24 cellular contexts compared by ENCODE assay signal in the genomic region with DNA sequence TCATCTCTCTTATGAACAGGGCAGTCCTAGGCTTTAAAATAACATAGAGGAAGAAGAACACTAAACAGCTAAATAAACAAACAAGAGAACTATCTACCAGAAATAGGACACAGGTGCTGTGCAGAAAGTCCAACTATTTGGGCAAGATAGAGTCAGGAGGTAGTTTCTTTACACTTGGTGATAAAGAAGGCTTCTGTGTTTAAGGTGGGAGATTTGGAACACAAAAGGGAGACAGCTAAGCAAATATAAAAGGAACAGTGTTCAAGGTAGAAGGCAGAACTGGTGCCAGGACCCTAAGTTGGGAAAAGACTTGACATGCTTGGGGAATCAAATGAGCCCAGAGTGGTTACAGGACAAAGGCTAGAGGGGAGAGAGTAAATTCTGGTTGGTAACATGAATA.
"Had no signal": no experiment of that assay in that cellular context is flagged by ENCODE, and none has a peak within 500 bp of the region (broad histone marks: within the 10 kb centered on the region; RNA-seq: fewer than 3 reads in every experiment).

No MANE protein-coding gene starts in this region.

- H3K9me3 Mint-ChIP-seq: nephron had no signal

- H2AFZ ChIP-seq: parathyroid adenoma had no signal

- H3K27me3 Mint-ChIP-seq: naive B cell; stimulated activated memory B cell treated with anti-CD40 and anti-IgM and Interleukin-4, amounts not matched to agents 10 μg/mL and 1 μg/mL and 100 μg/mL, for 72 hours had no signal

- H3K4me1 ChIP-seq: parathyroid adenoma, psoas muscle, spleen, transverse colon had no signal

- H3K36me3 ChIP-seq: heart right ventricle, spleen, stomach, thoracic aorta, transverse colon had no signal

- ATAC-seq: esophagus mucosa; heart right ventricle; psoas muscle; sciatic nerve; stimulated activated memory B cell treated with anti-CD40 and anti-IgM and Interleukin-4, amounts not matched to agents 10 μg/mL and 1 μg/mL and 100 μg/mL, for 72 hours had no signal

- H3K9me3 ChIP-seq: psoas muscle, thoracic aorta, transverse colon had no signal

- H3K4me3 Mint-ChIP-seq: naive B cell; nephron; stimulated activated memory B cell treated with anti-CD40 and anti-IgM and Interleukin-4, amounts not matched to agents 10 μg/mL and 1 μg/mL and 100 μg/mL, for 72 hours had no signal

- H3K4me3 ChIP-seq: coronary artery, dorsolateral prefrontal cortex, heart right ventricle, psoas muscle, spleen, stomach, thoracic aorta, transverse colon had no signal

- DNase-seq: dorsolateral prefrontal cortex; effector CD8-positive, alpha-beta T cell; heart right ventricle; hypothalamus; kidney glomerular epithelial cell; mesendoderm; naive B cell; occipital lobe; psoas muscle; retina; spleen; stimulated activated CD4-positive, alpha-beta T cell treated with anti-CD3 and anti-CD28 coated beads, Interleukin-15, amount 100 ng/mL, for 24 hours; stimulated activated CD4-positive, alpha-beta T cell treated with anti-CD3 and anti-CD28 coated beads, Interleukin-1b, Interleukin-23, amount 100 ng/mL, for 48 hours; stimulated activated CD4-positive, alpha-beta T cell treated with anti-CD3 and anti-CD28 coated beads, Interleukin-4, amount 100 ng/mL, for 24 hours; stomach; substantia nigra; transverse colon had no signal

- H3K27me3 ChIP-seq: dorsolateral prefrontal cortex, heart right ventricle, spleen, stomach, transverse colon had no signal

- H3K27ac Mint-ChIP-seq: naive B cell; nephron; stimulated activated memory B cell treated with anti-CD40 and anti-IgM and Interleukin-4, amounts not matched to agents 10 μg/mL and 1 μg/mL and 100 μg/mL, for 72 hours had no signal

- H3K9ac ChIP-seq: parathyroid adenoma had no signal

- H3K4me1 Mint-ChIP-seq: naive B cell; nephron; stimulated activated memory B cell treated with anti-CD40 and anti-IgM and Interleukin-4, amounts not matched to agents 10 μg/mL and 1 μg/mL and 100 μg/mL, for 72 hours had no signal

- H3K27ac ChIP-seq: coronary artery, dorsolateral prefrontal cortex, heart right ventricle, parathyroid adenoma, psoas muscle, spleen, stomach, thoracic aorta, transverse colon had no signal

- H3K36me3 Mint-ChIP-seq: naive B cell; stimulated activated memory B cell treated with anti-CD40 and anti-IgM and Interleukin-4, amounts not matched to agents 10 μg/mL and 1 μg/mL and 100 μg/mL, for 72 hours had no signal

- H3K79me2 ChIP-seq: parathyroid adenoma had no signal
